1 cellular context compared by ENCODE assay signal in genomic region chr15:57421110-57421509, GRCh38.
TF ChIP-seq lines count a peak whose summit lies in the region.

No MANE protein-coding gene starts in this region.

TF ChIP-seq in GM23338, 12 proteins besides CTCF, POLR2A, EP300 and RAD21 (continued from another document):
- TF ChIP-seq ZNF462 (CRISPR knock-in tag; IDR thresholded peaks at IDR 0.05) = no peak
- no peak for TF ChIP-seq REST (IDR thresholded peaks at IDR 0.05; ENCODE audit: unreplicated experiment)
- TF ChIP-seq ZNF114 (CRISPR knock-in tag; IDR thresholded peaks at IDR 0.05) = no peak
- no peak for TF ChIP-seq EZH2 (IDR thresholded peaks at IDR 0.05; ENCODE audit: low read depth, unreplicated experiment)
